8 cellular contexts compared by ENCODE assay signal in the genomic region with DNA sequence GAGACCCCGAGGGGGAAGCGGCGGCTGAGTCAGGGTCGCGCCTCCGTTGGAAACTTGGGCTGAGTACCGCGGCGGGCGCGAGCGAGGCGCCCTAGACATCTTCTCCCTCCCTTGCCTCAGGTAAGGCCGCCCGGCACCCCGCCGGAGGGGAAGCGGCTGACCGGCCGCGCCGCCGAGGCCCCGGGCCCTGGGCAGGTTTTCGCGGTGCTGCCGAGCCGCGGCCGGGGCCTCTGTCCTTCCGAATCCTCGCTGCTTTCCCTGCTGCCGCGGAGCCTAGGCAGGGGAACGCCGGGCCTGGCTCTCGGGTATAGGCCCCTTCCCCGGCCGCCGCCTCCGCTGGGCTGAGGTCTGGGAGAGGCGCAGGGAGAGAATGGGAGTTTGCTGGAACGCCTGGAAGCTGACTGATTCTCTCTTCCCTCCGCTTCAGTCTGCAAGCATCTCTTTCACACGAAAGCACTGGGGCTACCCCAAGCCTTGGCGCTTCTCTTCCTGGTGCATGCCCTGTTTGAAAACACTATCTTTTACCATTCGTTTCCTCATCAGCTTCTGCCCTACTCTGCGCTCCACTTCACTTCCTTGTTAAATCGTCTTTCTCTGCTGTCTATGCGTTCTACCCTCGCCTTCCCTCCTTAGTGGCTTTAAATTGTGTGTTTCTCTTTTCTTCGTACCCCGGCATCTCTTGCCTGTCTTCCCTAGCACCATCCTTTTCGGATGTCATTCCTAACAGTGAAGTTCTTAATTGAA. TPM values are rescaled to one million over a fixed set of nuclear protein-coding genes. Genes with fewer than 3 reads are reported as not detected.
DNase-seq lines count a peak whose midpoint lies in the region; ATAC-seq, FAIRE-seq and TF ChIP-seq lines count a peak whose summit lies in the region.

No MANE protein-coding gene starts in this region.

- H3K36me3 Mint-ChIP-seq in CD4-positive, alpha-beta memory T cell, result peaks cover 3 to 18% of the 10 kb centered on the region in 2 donors
- H3K36me3 Mint-ChIP-seq in T-cell, result no peaks in the 10 kb centered on the region

- no peak for TF ChIP-seq EP300 in K562 (IDR thresholded peaks at IDR 0.05; ENCODE audit: low read length)

- H3K4me1 ChIP-seq in CD4-positive, alpha-beta memory T cell (ENCODE audit: insufficient read depth, low read length), result peaks cover 49% of the 10 kb centered on the region
- H3K4me1 ChIP-seq in IMR-90 (ENCODE audit: control insufficient read depth, insufficient read depth, low read length) (peaks cover 4% of the 10 kb centered on the region; the same call in 1 of the 2 replicates), K562 (replicated peaks in 1 of 2; ENCODE audit: control insufficient read depth in 2 of 2, insufficient read depth in 2 of 2, low read length in 2 of 2) (peaks cover 4 to 7% of the 10 kb centered on the region in 2 experiments; a peak in 3 of 5 replicates), gastrocnemius medialis (peaks cover 31 to 34% of the 10 kb centered on the region in 2 donors)

- H4K5ac ChIP-seq in IMR-90 (ENCODE audit: low read depth, low read length), result peak overlapping the region; percentile 3; the same call in 1 of the 2 replicates

- H3K79me2 ChIP-seq in K562 (ENCODE audit: control insufficient read depth, insufficient read depth, low read length), result peaks cover 57% of the 10 kb centered on the region

- dilution Hi-C loops in IMR-90 (cut with HindIII; ENCODE audit: low sequenced_read_pairs, unreplicated experiment), result no loop called here

- H3K4me2 ChIP-seq in IMR-90 (ENCODE audit: low read depth, low read length), result peak overlapping the region; percentile 82
- H3K4me2 ChIP-seq in K562 (ENCODE audit: insufficient read depth, low read length), result peak overlapping the region; percentile 99

- H3K4me3 Mint-ChIP-seq in CD4-positive, alpha-beta memory T cell, result peak overlapping the region; percentile 98 to 100 (median 100)
- H3K4me3 Mint-ChIP-seq in T-cell, result peak overlapping the region; percentile 92 to 98 (median 95)

- H3K27ac ChIP-seq in CD4-positive, alpha-beta memory T cell (ENCODE audit: low read depth, low read length), result peak overlapping the region; percentile 94
- H3K27ac ChIP-seq in IMR-90 (ENCODE audit: insufficient read depth, low read length) (peak overlapping the region; percentile 83), K562 (ENCODE audit: extremely low read depth, low read depth, low read length) (peak overlapping the region; percentile 85), gastrocnemius medialis (peak overlapping the region; percentile 92 to 99 (median 99))

- peak; percentile 62 to 75 (median 67) for DNase-seq in CD4-positive, alpha-beta memory T cell
- DNase-seq in IMR-90, result peak; percentile 37
- peak; percentile 18 to 64 (median 44) for DNase-seq in T-cell
- peak; percentile 29 to 62 (median 37) for DNase-seq in K562 (ENCODE audit: extremely low read depth in 1 of 4, low spot score in 3 of 4)
- peak; percentile 8 to 45 for DNase-seq in gastrocnemius medialis

- peak overlapping the region; percentile 59 for H3K9ac ChIP-seq in IMR-90 (ENCODE audit: low read depth, low read length)
- peak overlapping the region; percentile 89 to 97 for H3K9ac ChIP-seq in K562 (ENCODE audit: insufficient read depth in 1 of 2, low read depth in 2 of 2, low read length in 2 of 2)

- peak overlapping the region in 1 of 2 experiments; percentile 2; a peak in 1 of 4 replicates for H4K8ac ChIP-seq in IMR-90 (ENCODE audit: low read depth in 2 of 2, low read length in 2 of 2)

- POLR2A ChIA-PET in CD4-positive, alpha-beta memory T cell (lab: Charles Lee; ENCODE audit: partially characterized antibody), result interaction anchor here (0.7 to 3.7 kb wide), 9 partner anchors 12 to 193 kb away, joined by 3 to 57 read pairs (median 9); a partner anchor contains a TSS
- POLR2A ChIA-PET in IMR-90 (lab: Charles Lee; ENCODE audit: unreplicated experiment) (no interaction called here), T-cell (lab: Charles Lee) (interaction anchor here (0.6 to 1.3 kb wide), 2 partner anchors 12 kb away, joined by 3 to 5 read pairs; no protein-coding TSS in a partner anchor), K562 (lab: Yijun Ruan, JAX) (interaction anchor here (0.8 to 4.6 kb wide), 4 partner anchors 10 to 14 kb away, joined by 3 to 28 read pairs (median 10); no protein-coding TSS in a partner anchor)

- H3K56ac ChIP-seq in IMR-90 (ENCODE audit: extremely low read depth, insufficient read depth, low read length), result peak overlapping the region; percentile 7

- H2BK5ac ChIP-seq in IMR-90 (ENCODE audit: low read depth, low read length, poor library complexity, severe bottlenecking), result peak overlapping the region; percentile 74

- peaks cover 0 to 3% (median 0%) of the 10 kb centered on the region in 8 donors for H3K9me3 Mint-ChIP-seq in CD4-positive, alpha-beta memory T cell
- H3K9me3 Mint-ChIP-seq in T-cell, result peaks cover 0 to 5% (median 5%) of the 10 kb centered on the region in 3 donors

- no peaks in the 10 kb centered on the region for H3K27me3 Mint-ChIP-seq in CD4-positive, alpha-beta memory T cell
- no peaks in the 10 kb centered on the region for H3K27me3 Mint-ChIP-seq in T-cell

- no peak overlapping the region for H2BK15ac ChIP-seq in IMR-90 (ENCODE audit: low read depth, low read length)

- H3K4me1 Mint-ChIP-seq in CD4-positive, alpha-beta memory T cell, result peaks cover 23 to 53% (median 41%) of the 10 kb centered on the region in 4 donors
- H3K4me1 Mint-ChIP-seq in T-cell, result peaks cover 49 to 50% (median 49%) of the 10 kb centered on the region in 3 donors

- no peaks in the 10 kb centered on the region for H3K36me3 ChIP-seq in CD4-positive, alpha-beta memory T cell (ENCODE audit: insufficient read depth, low read length)
- H3K36me3 ChIP-seq in IMR-90 (ENCODE audit: control insufficient read depth, insufficient read depth, low read length) (no peaks in the 10 kb centered on the region), K562 (ENCODE audit: control insufficient read depth, insufficient read depth, low read length) (no peaks in the 10 kb centered on the region), gastrocnemius medialis (no peaks in the 10 kb centered on the region)

- peak overlapping the region; percentile 5; the same call in 1 of the 2 replicates for H2AK5ac ChIP-seq in IMR-90 (ENCODE audit: low read depth, low read length)

- no peaks in the 10 kb centered on the region for H3K9me3 ChIP-seq in CD4-positive, alpha-beta memory T cell (ENCODE audit: control insufficient read depth in 1 of 2, low read length in 2 of 2)
- H3K9me3 ChIP-seq in IMR-90 (ENCODE audit: control insufficient read depth, insufficient read depth, low read length), result no peaks in the 10 kb centered on the region
- peaks cover 5% of the 10 kb centered on the region for H3K9me3 ChIP-seq in K562 (replicated peaks; ENCODE audit: control insufficient read depth, insufficient read depth, low read depth, low read length)
- no peaks in the 10 kb centered on the region for H3K9me3 ChIP-seq in gastrocnemius medialis

- no peak for TF ChIP-seq POLR2A in IMR-90 (IDR thresholded peaks at IDR 0.05; ENCODE audit: low read depth, low read length)
- no peak; the same call in 1 of the 2 replicates for TF ChIP-seq POLR2A in K562 (conservative IDR thresholded peaks at IDR 0.05)
- TF ChIP-seq POLR2A in gastrocnemius medialis (IDR thresholded peaks at IDR 0.05), result no peak

- no peaks in the 10 kb centered on the region for H3K27me3 ChIP-seq in CD4-positive, alpha-beta memory T cell (ENCODE audit: insufficient read depth, low read length)
- H3K27me3 ChIP-seq in IMR-90 (ENCODE audit: control insufficient read depth, insufficient read depth, low read length) (no peaks in the 10 kb centered on the region), K562 (ENCODE audit: control insufficient read depth in 2 of 2, insufficient read depth in 2 of 2, low read length in 2 of 2) (no peaks in the 10 kb centered on the region), gastrocnemius medialis (no peaks in the 10 kb centered on the region)

- H2AK9ac ChIP-seq in IMR-90 (replicated peaks; ENCODE audit: low read depth, low read length, poor library complexity), result peak overlapping the region; percentile 86

- H3K79me1 ChIP-seq in IMR-90 (ENCODE audit: low read depth in 1 of 2, low read length in 2 of 2), result peaks cover 4 to 30% of the 10 kb centered on the region in 2 experiments; a peak in 2 of 4 replicates

- H2AFZ ChIP-seq in IMR-90 (replicated peaks; ENCODE audit: low read length, poor library complexity) (peak overlapping the region; percentile 94), K562 (ENCODE audit: low read depth, low read length) (peak overlapping the region; percentile 89)

- TF ChIP-seq RAD21 in IMR-90 (IDR thresholded peaks at IDR 0.05; ENCODE audit: low read length) (no peak), K562 (CRISPR knock-in tag; conservative IDR thresholded peaks at IDR 0.05 in 1 of 2, IDR thresholded peaks at IDR 0.05 in 1 of 2) (no peak)

- H2BK120ac ChIP-seq in IMR-90 (ENCODE audit: low read depth, low read length), result peak overlapping the region; percentile 17

- peak overlapping the region; percentile 86 to 91 for H3K4me3 ChIP-seq in CD4-positive, alpha-beta memory T cell (ENCODE audit: low read length in 2 of 2)
- H3K4me3 ChIP-seq in IMR-90 (ENCODE audit: insufficient read depth, low read depth, low read length) (peak overlapping the region; percentile 85), K562 (peak overlapping the region; percentile 94), iPS-11a (ENCODE audit: low read depth, low read length) (peak overlapping the region; percentile 99), gastrocnemius medialis (peak overlapping the region; percentile 70 to 90 (median 82))

- FAIRE-seq in K562 (lab: Jason Lieb, UNC), result no peak

- intact Hi-C loops in CD4-positive, alpha-beta memory T cell (cut with micrococcal nuclease), result loop anchor here (2.0 to 5.0 kb wide), 2 partner anchors 75 to 1807 kb away; a partner anchor contains a TSS
- intact Hi-C loops in IMR-90 (cut with micrococcal nuclease), result loop anchor here (2.0 kb wide), 1 partner anchor 65 kb away; no protein-coding TSS in a partner anchor
- intact Hi-C loops in K562 (cut with micrococcal nuclease), result no loop called here
- intact Hi-C loops in gastrocnemius medialis (cut with DNase I; ENCODE audit: low total_unique reads), result loop anchor here (2.0 to 5.0 kb wide), 3 partner anchors 83 to 193 kb away; a partner anchor contains a TSS

- 0% methylated on average over 10 of the region's 54 CpGs; no CpG with 5 or more reads in 1 of the 2 experiments for WGBS in IMR-90 (ENCODE audit: extremely low coverage in 2 of 2, insufficient read length in 1 of 2), 2 experiments
- under 1% methylated on average over 33 of the region's 54 CpGs for WGBS in K562 (ENCODE audit: insufficient coverage, low coverage, missing lambda C conversion rate)

- CTCF ChIA-PET in CD4-positive, alpha-beta memory T cell (lab: Charles Lee; ENCODE audit: partially characterized antibody), result no interaction called here
- CTCF ChIA-PET in IMR-90 (lab: Yijun Ruan, JAX), result interaction anchor here (1.0 to 1.2 kb wide), 2 partner anchors 12 to 75 kb away, joined by 3 to 11 read pairs; no protein-coding TSS in a partner anchor
- CTCF ChIA-PET in T-cell (lab: Charles Lee), result interaction anchor here (0.6 to 1.1 kb wide), 3 partner anchors 13 to 192 kb away, joined by 3 to 4 read pairs (median 3); a partner anchor contains a TSS
- CTCF ChIA-PET in K562 (lab: Yijun Ruan, JAX; ENCODE audit: low intra/inter-chr PET ratio), result no interaction called here

- H3K14ac ChIP-seq in IMR-90 (replicated peaks; ENCODE audit: low read depth, low read length), result peak overlapping the region; percentile 56

- peak overlapping the region; percentile 2 for H3K18ac ChIP-seq in IMR-90 (ENCODE audit: low read depth, low read length)

- H3K9me1 ChIP-seq in IMR-90 (ENCODE audit: insufficient read depth, low read length) (peaks cover 3% of the 10 kb centered on the region; the same call in 1 of the 2 replicates), K562 (ENCODE audit: control insufficient read depth, insufficient read depth, low read length) (no peaks in the 10 kb centered on the region)

- H4K91ac ChIP-seq in IMR-90 (ENCODE audit: insufficient read depth, low read depth, low read length), result no peak overlapping the region

- TF ChIP-seq CTCF in IMR-90 (conservative IDR thresholded peaks at IDR 0.05; ENCODE audit: low read depth, low read length), result no peak
- TF ChIP-seq CTCF in K562 (IDR thresholded peaks at IDR 0.05 in 2 of 3, conservative IDR thresholded peaks at IDR 0.05 in 1 of 3; ENCODE audit: insufficient read depth in 2 of 3, low read depth in 1 of 3, low read length in 3 of 3), result no peak
- TF ChIP-seq CTCF in gastrocnemius medialis (IDR thresholded peaks at IDR 0.05 in 4 of 5, conservative IDR thresholded peaks at IDR 0.05 in 1 of 5), result no peak

- peak overlapping the region; percentile 97 for H3K23ac ChIP-seq in IMR-90 (ENCODE audit: low read depth, low read length)

- H3K27ac Mint-ChIP-seq in CD4-positive, alpha-beta memory T cell, result peak overlapping the region; percentile 97 to 100 (median 100)
- H3K27ac Mint-ChIP-seq in T-cell, result peak overlapping the region; percentile 99 to 100

- in situ Hi-C loops in IMR-90 (cut with MboI; ENCODE audit: low sequenced_read_pairs) (no loop called here), K562 (cut with MboI) (no loop called here), gastrocnemius medialis (cut with MboI; ENCODE audit: low sequenced_read_pairs in 4 of 4) (no loop called here)

- ATAC-seq in GM19438 (IDR thresholded peaks at IDR 0.05; ENCODE audit: low read depth, unreplicated experiment) (peak; percentile 9), IMR-90 (ENCODE audit: low read depth) (no peak; the same call in 1 of the 2 replicates), T-cell (replicated peaks in 1 of 4) (peak in 2 of 4 experiments; percentile 5 to 9), K562 (peak; percentile 50), gastrocnemius medialis (peak in 1 of 2 donors; percentile 12), GM21381 (IDR thresholded peaks at IDR 0.05; ENCODE audit: unreplicated experiment) (no peak)

- H3K4ac ChIP-seq in IMR-90 (ENCODE audit: low read depth, low read length), result peak overlapping the region; percentile 26

- BruUV-seq in IMR-90 (replicated peaks; lab: Mats Ljungman, UMichigan) (no TSS peak), K562 (replicated peaks; lab: Mats Ljungman, UMichigan) (no TSS peak)

- H2BK20ac ChIP-seq in IMR-90 (ENCODE audit: low read depth, low read length), result no peak overlapping the region

- peaks cover 31% of the 10 kb centered on the region for H4K20me1 ChIP-seq in IMR-90 (ENCODE audit: insufficient read depth, low read length)
- H4K20me1 ChIP-seq in K562 (replicated peaks; ENCODE audit: control insufficient read depth, insufficient read depth, low read length), result peaks cover 20% of the 10 kb centered on the region; the same call in 1 of the 2 replicates

RNA-seq across cellular contexts. Expression of a gene that starts 0.7 kb away (rescaled TPM):
- 10 to 100 TPM; 69.0 to 79.3 TPM for total RNA-seq in CD4-positive, alpha-beta memory T cell
- 10 to 100 TPM; 52.4 to 61.1 TPM for polyA plus RNA-seq in CD4-positive, alpha-beta memory T cell
- total RNA-seq in IMR-90 (2012; rRNA removed), result 14.7 and 25.6 TPM in 2 replicates
- polyA plus RNA-seq in IMR-90 (2012; rRNA removed), result 9.0 and 13.4 TPM in 2 replicates
- polyA plus RNA-seq in IMR-90 (2012; cell fraction: cytosol; rRNA removed), result 4.7 and 6.7 TPM in 2 replicates
- polyA plus RNA-seq in IMR-90 (2012; cell fraction: nucleus; rRNA removed; ENCODE audit: low replicate concordance), result 1.8 and 7.8 TPM in 2 replicates
- total RNA-seq in T-cell, result 10 to 100 TPM; 58.9 to 78.7 (median 70.3) TPM
- total RNA-seq in K562 (2011; cell fraction: chromatin; rRNA removed; ENCODE audit: low replicate concordance), result 34.0 and 96.0 TPM in 2 replicates
- 13.5 and 20.7 TPM in 2 replicates for total RNA-seq in K562 (2011; cell fraction: nucleolus; rRNA removed)
- 48.2 and 84.6 TPM in 2 replicates for total RNA-seq in K562 (2011; cell fraction: nucleoplasm; rRNA removed)
- total RNA-seq in K562 (2014; rRNA removed), result 10.4 and 21.6 TPM in 2 replicates
- total RNA-seq in K562 (2014; rRNA removed; fragmentation: Illumina TruSeq; extraction: Trizol), result 33.3 and 36.4 TPM in 2 replicates
- 28.5 and 30.6 TPM in 2 replicates for total RNA-seq in K562 (2015; rRNA removed; fragmentation: Illumina TruSeq; extraction: Trizol)
- 28.6 and 29.2 TPM in 2 replicates for total RNA-seq in K562 (2021)
- 40.1 and 44.0 TPM in 2 replicates for polyA plus RNA-seq in K562 (2011; rRNA removed)
- 9.2 and 14.9 TPM in 2 replicates for polyA plus RNA-seq in K562 (2011; cell fraction: cytosol; rRNA removed)
- 13.6 and 23.6 TPM in 2 replicates for polyA plus RNA-seq in K562 (2011; cell fraction: nucleus; rRNA removed)
- polyA plus RNA-seq in K562 (2012), result 22.6 and 26.1 TPM in 2 replicates
- polyA plus RNA-seq in K562 (2014; fragmentation: Illumina TruSeq; extraction: Trizol), result 28.1 and 36.5 TPM in 2 replicates
- polyA plus RNA-seq in K562 (2014; fragmentation: Nextera tagmentation; extraction: Ambion mirVana), result 1 to 10 TPM; 8.9 to 9.8 TPM
- polyA plus RNA-seq in K562 (2014; rRNA removed), result 16.8 and 17.0 TPM in 2 replicates
- polyA minus RNA-seq in K562 (2011; rRNA and poly(A)+ RNA removed), result 89.2 and 101 TPM in 2 replicates
- 27.7 and 29.9 TPM in 2 replicates for polyA minus RNA-seq in K562 (2011; cell fraction: cytosol; rRNA and poly(A)+ RNA removed)
- polyA minus RNA-seq in K562 (2011; cell fraction: nucleus; rRNA and poly(A)+ RNA removed), result 16.2 and 37.7 TPM in 2 replicates
- 100 to 1,000 TPM in 2 of 4 donors, 10 to 100 TPM in 2; 73.5 to 124 (median 101) TPM for total RNA-seq in gastrocnemius medialis

Comparison
In these comparisons a context has a peak if more than half of its experiments do, and no peak if none do; other contexts are left out.
1. ATAC-seq: peak in GM19438 (single experiment) and K562 (single experiment); none in IMR-90 (single experiment) and GM21381 (single experiment).
2. CTCF ChIA-PET loops: an anchor here in IMR-90 (1.0 to 1.2 kb wide) and T-cell (0.6 to 1.1 kb wide); none called in CD4-positive, alpha-beta memory T cell and K562.
3. Peak in every context shown above with its lines, with median percentiles within 50 percentile points of each other: DNase-seq, H3K27ac ChIP-seq and H3K4me3 ChIP-seq.